8 cellular contexts compared by ENCODE assay signal in genomic region chr12:1800646-1801284, GRCh38. TPM values are rescaled to one million over a fixed set of nuclear protein-coding genes. Genes with fewer than 3 reads are reported as not detected.
DNase-seq lines count a peak whose midpoint lies in the region; ATAC-seq, FAIRE-seq and TF ChIP-seq lines count a peak whose summit lies in the region.
"Had no signal": no experiment of that assay in that cellular context is flagged by ENCODE, and none has a peak within 500 bp of the region (broad histone marks: within the 10 kb centered on the region; RNA-seq: fewer than 3 reads in every experiment).

No MANE protein-coding gene starts in this region.

- POLR2A ChIA-PET in activated CD8-positive, alpha-beta T cell treated with anti-CD3 and anti-CD28 coated beads, Interleukin-2, amount 10 ng/mL, durations not matched to agents 7 days and 5 days (lab: Charles Lee) = interaction anchor here (1.4 kb wide), 1 partner anchor 115 kb away, joined by 3 read pairs; no protein-coding TSS in a partner anchor

- CTCF ChIA-PET in activated CD8-positive, alpha-beta T cell treated with anti-CD3 and anti-CD28 coated beads, Interleukin-2, amount 10 ng/mL, durations not matched to agents 7 days and 5 days (lab: Charles Lee) = interaction anchor here (1.0 to 6.8 kb wide), 5 partner anchors 9 to 166 kb away, joined by 3 to 93 read pairs (median 8); no protein-coding TSS in a partner anchor
- CTCF ChIA-PET in activated naive CD4-positive, alpha-beta T cell treated with anti-CD3 and anti-CD28 coated beads for 36 hours (lab: Charles Lee) = interaction anchor here (4.4 kb wide), 1 partner anchor 139 kb away, joined by 21 read pairs; no protein-coding TSS in a partner anchor

- no peak overlapping the region for H3K4me3 ChIP-seq in mucosa of descending colon

- peaks cover 12% of the 10 kb centered on the region for H3K4me1 Mint-ChIP-seq in activated CD8-positive, alpha-beta T cell treated with anti-CD3 and anti-CD28 coated beads, Interleukin-2, amount 10 ng/mL, durations not matched to agents 7 days and 5 days (ENCODE audit: low read depth)
- H3K4me1 Mint-ChIP-seq in activated naive CD4-positive, alpha-beta T cell treated with anti-CD3 and anti-CD28 coated beads for 36 hours (ENCODE audit: low read depth) = peaks cover 7% of the 10 kb centered on the region

- no peak for FAIRE-seq in H54 (lab: Jason Lieb, UNC)
- FAIRE-seq: endometrium had no signal

- peaks cover 4% of the 10 kb centered on the region for H3K4me1 ChIP-seq in mucosa of descending colon (ENCODE audit: low read depth)

- intact Hi-C loops in mucosa of descending colon (cut with DNase I, micrococcal nuclease) = no loop called here
- intact Hi-C loops in activated naive CD4-positive, alpha-beta T cell treated with anti-CD3 and anti-CD28 coated beads for 36 hours (cut with micrococcal nuclease) = no loop called here

- peak; percentile 36 for TF ChIP-seq CTCF in GM10266 (IDR thresholded peaks at IDR 0.05; ENCODE audit: control insufficient read depth, insufficient read depth, low read depth, missing control alignments)
- no peak for TF ChIP-seq CTCF in mucosa of descending colon (IDR thresholded peaks at IDR 0.05)

- peak overlapping the region; percentile 20 for H3K27ac Mint-ChIP-seq in activated CD8-positive, alpha-beta T cell treated with anti-CD3 and anti-CD28 coated beads, Interleukin-2, amount 10 ng/mL, durations not matched to agents 7 days and 5 days
- no peak overlapping the region for H3K27ac Mint-ChIP-seq in activated naive CD4-positive, alpha-beta T cell treated with anti-CD3 and anti-CD28 coated beads for 36 hours

- H3K27me3 Mint-ChIP-seq in activated CD8-positive, alpha-beta T cell treated with anti-CD3 and anti-CD28 coated beads, Interleukin-2, amount 10 ng/mL, durations not matched to agents 7 days and 5 days (ENCODE audit: low read depth) = no peaks in the 10 kb centered on the region
- H3K27me3 Mint-ChIP-seq in activated naive CD4-positive, alpha-beta T cell treated with anti-CD3 and anti-CD28 coated beads for 36 hours (ENCODE audit: low read depth) = no peaks in the 10 kb centered on the region

- TF ChIP-seq POLR2A in H54 (IDR thresholded peaks at IDR 0.05; ENCODE audit: low read depth, low read length) = no peak

- no peaks in the 10 kb centered on the region for H3K9me3 Mint-ChIP-seq in activated CD8-positive, alpha-beta T cell treated with anti-CD3 and anti-CD28 coated beads, Interleukin-2, amount 10 ng/mL, durations not matched to agents 7 days and 5 days (ENCODE audit: insufficient read depth)
- H3K9me3 Mint-ChIP-seq in activated naive CD4-positive, alpha-beta T cell treated with anti-CD3 and anti-CD28 coated beads for 36 hours = no peaks in the 10 kb centered on the region

- no peaks in the 10 kb centered on the region for H3K36me3 Mint-ChIP-seq in activated CD8-positive, alpha-beta T cell treated with anti-CD3 and anti-CD28 coated beads, Interleukin-2, amount 10 ng/mL, durations not matched to agents 7 days and 5 days (ENCODE audit: low read depth)
- H3K36me3 Mint-ChIP-seq in activated naive CD4-positive, alpha-beta T cell treated with anti-CD3 and anti-CD28 coated beads for 36 hours (ENCODE audit: low read depth) = no peaks in the 10 kb centered on the region

- DNase-seq in GM10266 (ENCODE audit: extremely low spot score) (peak; percentile 22), HPDE6-E6E7 (ENCODE audit: extremely low spot score) (peak; percentile 42), mucosa of descending colon (peak in 2 of 3 donors; percentile 44 to 64), H54 (ENCODE audit: insufficient read length, low spot score) (no peak)
- peak; percentile 50 for DNase-seq in activated CD8-positive, alpha-beta T cell treated with anti-CD3 and anti-CD28 coated beads, Interleukin-2, amount 10 ng/mL, durations not matched to agents 7 days and 5 days
- DNase-seq in activated naive CD4-positive, alpha-beta T cell treated with anti-CD3 and anti-CD28 coated beads for 36 hours = no peak

- H3K4me3 Mint-ChIP-seq in activated CD8-positive, alpha-beta T cell treated with anti-CD3 and anti-CD28 coated beads, Interleukin-2, amount 10 ng/mL, durations not matched to agents 7 days and 5 days = no peak overlapping the region
- H3K4me3 Mint-ChIP-seq in activated naive CD4-positive, alpha-beta T cell treated with anti-CD3 and anti-CD28 coated beads for 36 hours = no peak overlapping the region

- ATAC-seq in activated CD8-positive, alpha-beta T cell treated with anti-CD3 and anti-CD28 coated beads, Interleukin-2, amount 10 ng/mL, durations not matched to agents 7 days and 5 days = no peak
- ATAC-seq in mucosa of descending colon = no peak
- no peak for ATAC-seq in HG02571 (IDR thresholded peaks at IDR 0.05; ENCODE audit: unreplicated experiment)

- H3K9me3 ChIP-seq in mucosa of descending colon = no peaks in the 10 kb centered on the region

- no peaks in the 10 kb centered on the region for H3K36me3 ChIP-seq in mucosa of descending colon (ENCODE audit: low read depth)

RNA-seq across cellular contexts. Expression of gene LRTM2, which starts 19.6 kb away (rescaled TPM):
- total RNA-seq in activated CD8-positive, alpha-beta T cell treated with anti-CD3 and anti-CD28 coated beads, Interleukin-2, amount 10 ng/mL, durations not matched to agents 7 days and 5 days = not detected
- not detected for total RNA-seq in mucosa of descending colon
- not detected for total RNA-seq in activated naive CD4-positive, alpha-beta T cell treated with anti-CD3 and anti-CD28 coated beads for 36 hours

Comparison
In these comparisons a context has a peak if more than half of its experiments do, and no peak if none do; other contexts are left out.
1. DNase-seq: peak in GM10266 (single experiment), HPDE6-E6E7 (single experiment), activated CD8-positive, alpha-beta T cell treated with anti-CD3 and anti-CD28 coated beads, Interleukin-2, amount 10 ng/mL, durations not matched to agents 7 days and 5 days (single experiment) and mucosa of descending colon (2 of 3); none in activated naive CD4-positive, alpha-beta T cell treated with anti-CD3 and anti-CD28 coated beads for 36 hours (single experiment) and H54 (single experiment).